1 cellular context compared by ENCODE assay signal in genomic region chr14:74762917-74763802, GRCh38.
TF ChIP-seq lines count a peak whose summit lies in the region.

Gene YLPM1, plus strand, starts transcription at chr14:74763316. Its CDS starts 174 bp downstream, at chr14:74763490.

TF ChIP-seq in HepG2, 621 proteins besides CTCF, POLR2A, EP300 and RAD21 (continued from another document and continues in another):
- TF ChIP-seq ZNF121 (CRISPR knock-in tag; IDR thresholded peaks at IDR 0.05) (no peak), ZNF136 (CRISPR knock-in tag; IDR thresholded peaks at IDR 0.05; ENCODE audit: low read depth) (0 out of 2 replicates have a peak, but pooled peaks have one; percentile 59), RFXAP (CRISPR knock-in tag; IDR thresholded peaks at IDR 0.05; ENCODE audit: borderline replicate concordance) (peak; percentile 78), ZNF691 (CRISPR knock-in tag; IDR thresholded peaks at IDR 0.05; ENCODE audit: borderline replicate concordance, low read depth) (peak; percentile 52; the same call in 1 of the 2 replicates), HHEX (CRISPR knock-in tag; IDR thresholded peaks at IDR 0.05) (no peak), ZNF564 (CRISPR knock-in tag; IDR thresholded peaks at IDR 0.05) (peak; percentile 70; the same call in 1 of the 2 replicates), MNT (IDR thresholded peaks at IDR 0.05) (no peak), REL (CRISPR knock-in tag; conservative IDR thresholded peaks at IDR 0.05) (no peak), TEF (CRISPR knock-in tag; IDR thresholded peaks at IDR 0.05) (peak; percentile 62; the same call in 1 of the 2 replicates), TEAD3 (CRISPR knock-in tag; optimal IDR thresholded peaks at IDR 0.05; ENCODE audit: borderline replicate concordance) (peak; percentile 17), ZBTB26 (CRISPR knock-in tag; IDR thresholded peaks at IDR 0.05; ENCODE audit: borderline replicate concordance) (peak; percentile 56; the same call in 1 of the 2 replicates), DNMT3B (CRISPR knock-in tag; conservative IDR thresholded peaks at IDR 0.05) (no peak), PATZ1 (CRISPR knock-in tag; IDR thresholded peaks at IDR 0.05) (peak; percentile 57), TCF12 (IDR thresholded peaks at IDR 0.05) (no peak), TCF12 (CRISPR knock-in tag; IDR thresholded peaks at IDR 0.05) (0 out of 2 replicates have a peak, but pooled peaks have one; percentile 42), SRSF1 (optimal IDR thresholded peaks at IDR 0.05; ENCODE audit: low read depth, low read length) (no peak), CEBPZ (IDR thresholded peaks at IDR 0.05; ENCODE audit: low read length) (no peak), ZMYM4 (CRISPR knock-in tag; IDR thresholded peaks at IDR 0.05) (peak; percentile 91), ZNF572 (CRISPR knock-in tag; IDR thresholded peaks at IDR 0.05) (peak; percentile 90; the same call in 1 of the 2 replicates), TCF7L2 (IDR thresholded peaks at IDR 0.05; ENCODE audit: low read depth, low read length) (no peak), ZNF761 (CRISPR knock-in tag; conservative IDR thresholded peaks at IDR 0.05) (no peak), ARNTL (CRISPR knock-in tag; IDR thresholded peaks at IDR 0.05) (no peak), DRAP1 (CRISPR knock-in tag; IDR thresholded peaks at IDR 0.05) (peak; percentile 64; the same call in 1 of the 2 replicates), GFI1 (CRISPR knock-in tag; IDR thresholded peaks at IDR 0.05; ENCODE audit: borderline replicate concordance) (no peak), IRF2 (CRISPR knock-in tag; IDR thresholded peaks at IDR 0.05) (peak; percentile 81; the same call in 1 of the 2 replicates), ZNF703 (CRISPR knock-in tag; IDR thresholded peaks at IDR 0.05; ENCODE audit: borderline replicate concordance) (no peak), AGO1 (IDR thresholded peaks at IDR 0.05; ENCODE audit: low read depth, low read length, poor library complexity, severe bottlenecking) (peak; percentile 38), JARID2 (CRISPR knock-in tag; IDR thresholded peaks at IDR 0.05; ENCODE audit: insufficient replicate concordance) (no peak), SP4 (CRISPR knock-in tag; IDR thresholded peaks at IDR 0.05) (no peak), KLF12 (CRISPR knock-in tag; IDR thresholded peaks at IDR 0.05; ENCODE audit: borderline replicate concordance) (peak; percentile 65; the same call in 1 of the 2 replicates), HOXA3 (CRISPR knock-in tag; IDR thresholded peaks at IDR 0.05) (peak; percentile 78; the same call in 1 of the 2 replicates), ZKSCAN5 (CRISPR knock-in tag; IDR thresholded peaks at IDR 0.05) (no peak), ZNF282 (IDR thresholded peaks at IDR 0.05; ENCODE audit: partially characterized antibody) (no peak), ZFP36L2 (CRISPR knock-in tag; IDR thresholded peaks at IDR 0.05) (no peak), SATB2 (CRISPR knock-in tag; IDR thresholded peaks at IDR 0.05) (peak; percentile 70; the same call in 1 of the 2 replicates), ETV6 (CRISPR knock-in tag; conservative IDR thresholded peaks at IDR 0.05) (peak; percentile 70; the same call in 1 of the 2 replicates), MBNL3 (CRISPR knock-in tag; conservative IDR thresholded peaks at IDR 0.05) (no peak), ZNF83 (CRISPR knock-in tag; IDR thresholded peaks at IDR 0.05; ENCODE audit: borderline replicate concordance) (no peak), JUND (CRISPR knock-in tag; IDR thresholded peaks at IDR 0.05) (no peak), MAX (IDR thresholded peaks at IDR 0.05) (peak; percentile 70), HNRNPUL1 (IDR thresholded peaks at IDR 0.05; ENCODE audit: low read depth, low read length) (no peak), NBN (conservative IDR thresholded peaks at IDR 0.05) (no peak), KAT8 (CRISPR knock-in tag; IDR thresholded peaks at IDR 0.05) (peak; percentile 95), ZNF354B (CRISPR knock-in tag; IDR thresholded peaks at IDR 0.05) (no peak), ZUFSP (CRISPR knock-in tag; IDR thresholded peaks at IDR 0.05; ENCODE audit: borderline replicate concordance) (no peak), YY1 (IDR thresholded peaks at IDR 0.05; ENCODE audit: insufficient read depth, insufficient replicate concordance, low read depth, low read length) (peak; percentile 60), ADNP (CRISPR knock-in tag; IDR thresholded peaks at IDR 0.05) (no peak), ZBTB37 (CRISPR knock-in tag; IDR thresholded peaks at IDR 0.05) (no peak), BRF2 (CRISPR knock-in tag; IDR thresholded peaks at IDR 0.05) (no peak), KLF15 (CRISPR knock-in tag; IDR thresholded peaks at IDR 0.05; ENCODE audit: borderline replicate concordance) (peak; percentile 35; the same call in 1 of the 2 replicates), FIP1L1 (IDR thresholded peaks at IDR 0.05; ENCODE audit: borderline replicate concordance, insufficient read depth, low read depth, low read length) (no peak), ZNF530 (CRISPR knock-in tag; IDR thresholded peaks at IDR 0.05; ENCODE audit: low read depth) (no peak), CENPT (CRISPR knock-in tag; IDR thresholded peaks at IDR 0.05; ENCODE audit: low read depth) (no peak)
